ENCODE assay signal across 18 cellular contexts in the genomic region with DNA sequence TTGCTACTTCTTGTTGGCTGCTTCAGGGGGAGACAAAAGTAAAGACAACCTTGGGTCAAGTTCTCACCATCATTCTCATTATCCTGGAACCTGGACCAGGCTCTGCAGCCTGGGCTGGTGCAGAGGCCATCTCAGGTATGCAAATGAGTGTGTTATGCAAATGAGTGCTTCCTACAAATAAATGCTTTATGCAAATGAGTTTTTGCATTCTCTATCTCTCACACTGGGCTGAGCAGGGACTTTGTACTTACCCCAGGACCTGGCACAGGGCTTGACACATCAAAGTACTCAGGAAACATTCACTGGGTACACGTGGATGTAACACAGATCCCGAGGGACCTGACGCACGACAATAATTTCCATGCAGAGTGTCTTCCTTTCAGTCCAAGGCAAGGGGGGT.
DNase-seq lines count a peak whose midpoint lies in the region; ATAC-seq, FAIRE-seq and TF ChIP-seq lines count a peak whose summit lies in the region.
"Had no signal": no experiment of that assay in that cellular context is flagged by ENCODE, and none has a peak within 500 bp of the region (broad histone marks: within the 10 kb centered on the region; RNA-seq: fewer than 3 reads in every experiment).

No MANE protein-coding gene starts in this region.

- H3K9ac ChIP-seq in OCI-LY1 (ENCODE audit: low read length): peak overlapping the region; percentile 79; the same call in 1 of the 2 replicates
- H3K9ac ChIP-seq: GM23248 had no signal

- H2AFZ ChIP-seq in OCI-LY1 (ENCODE audit: low read length): no peak overlapping the region
- H2AFZ ChIP-seq: GM23248 had no signal

- H3K36me3 ChIP-seq in OCI-LY1 (ENCODE audit: insufficient read depth, low read length) (no peaks in the 10 kb centered on the region), mucosa of descending colon (ENCODE audit: low read depth) (no peaks in the 10 kb centered on the region), prostate gland (no peaks in the 10 kb centered on the region)
- H3K36me3 ChIP-seq: MG63, SJCRH30 had no signal

- H3F3A ChIP-seq in OCI-LY1 (ENCODE audit: insufficient read depth, low read length): peaks cover 14% of the 10 kb centered on the region; the same call in 1 of the 2 replicates

- no peaks in the 10 kb centered on the region for H3K9me2 ChIP-seq in OCI-LY1 (ENCODE audit: low read depth, low read length)

- H3K27me3 ChIP-seq in OCI-LY1 (ENCODE audit: insufficient read depth, low read length) (no peaks in the 10 kb centered on the region), prostate gland (replicated peaks; ENCODE audit: insufficient read depth) (no peaks in the 10 kb centered on the region)
- H3K27me3 ChIP-seq: MG63, SJCRH30 had no signal

- H3K9me3 Mint-ChIP-seq in activated naive CD4-positive, alpha-beta T cell treated with anti-CD3 and anti-CD28 coated beads, Interleukin-2, amount 50 U/mL, for 72 hours: no peaks in the 10 kb centered on the region
- H3K9me3 Mint-ChIP-seq: CD4-positive, alpha-beta memory T cell; T-helper 2 cell treated with Interferon-gamma antibody and Interleukin-4, amounts not matched to agents 5 μg/mL and 100 μg/mL, for 36 hours had no signal

- H3K79me2 ChIP-seq in OCI-LY1 (ENCODE audit: insufficient read depth, low read length): no peaks in the 10 kb centered on the region

- H3K36me3 Mint-ChIP-seq in activated naive CD4-positive, alpha-beta T cell treated with anti-CD3 and anti-CD28 coated beads, Interleukin-2, amount 50 U/mL, for 72 hours: no peaks in the 10 kb centered on the region
- H3K36me3 Mint-ChIP-seq: CD4-positive, alpha-beta memory T cell had no signal

- H3K27ac Mint-ChIP-seq in activated naive CD4-positive, alpha-beta T cell treated with anti-CD3 and anti-CD28 coated beads, Interleukin-2, amount 50 U/mL, for 72 hours: no peak overlapping the region
- H3K27ac Mint-ChIP-seq: CD4-positive, alpha-beta memory T cell; T-helper 2 cell treated with Interferon-gamma antibody and Interleukin-4, amounts not matched to agents 5 μg/mL and 100 μg/mL, for 36 hours had no signal

- peaks cover 56% of the 10 kb centered on the region for H3K4me1 ChIP-seq in OCI-LY1 (ENCODE audit: insufficient read depth, low read length, severe bottlenecking)
- H3K4me1 ChIP-seq in mucosa of descending colon (ENCODE audit: low read depth): peaks cover 5% of the 10 kb centered on the region
- no peaks in the 10 kb centered on the region for H3K4me1 ChIP-seq in prostate gland (replicated peaks)

- H3K4me2 ChIP-seq in OCI-LY1 (ENCODE audit: low read length): peak overlapping the region; percentile 96

- intact Hi-C loops in mucosa of descending colon (cut with DNase I, micrococcal nuclease) (no loop called here), prostate gland (cut with DNase I) (no loop called here)

- H3K27ac ChIP-seq in OCI-LY1 (ENCODE audit: low read depth, low read length, poor library complexity, severe bottlenecking) (peak overlapping the region; percentile 99), prostate gland (no peak overlapping the region)
- H3K27ac ChIP-seq: GM23248, SJCRH30 had no signal

- no peak for TF ChIP-seq CTCF in OCI-LY1 (IDR thresholded peaks at IDR 0.05; ENCODE audit: low read length)
- TF ChIP-seq CTCF in mucosa of descending colon (IDR thresholded peaks at IDR 0.05): no peak
- no peak for TF ChIP-seq CTCF in prostate gland (IDR thresholded peaks at IDR 0.05)

- DNase-seq in GM12892 (ENCODE audit: insufficient read length) (no peak), mucosa of descending colon (no peak), EL (no peak), prostate gland (ENCODE audit: low spot score) (no peak)
- no peak for DNase-seq in activated naive CD4-positive, alpha-beta T cell treated with anti-CD3 and anti-CD28 coated beads, Interleukin-2, amount 50 U/mL, for 72 hours (ENCODE audit: low spot score in 2 of 2)
- DNase-seq: Calu3; CD4-positive, alpha-beta memory T cell; GM23248; MG63; NCI-H1105; NCI-H1694 treated with DMSO at 0.1 percent for 48 hours; NCI-H345; PC-3; SJCRH30 had no signal

- peak; percentile 68 for ATAC-seq in HG02938 (IDR thresholded peaks at IDR 0.05; ENCODE audit: unreplicated experiment)
- peak; percentile 12 for ATAC-seq in mucosa of descending colon
- no peak for ATAC-seq in GM19467 (IDR thresholded peaks at IDR 0.05; ENCODE audit: unreplicated experiment)
- no peak for ATAC-seq in activated naive CD4-positive, alpha-beta T cell treated with anti-CD3 and anti-CD28 coated beads, Interleukin-2, amount 50 U/mL, for 72 hours
- ATAC-seq: PC-3 had no signal

- no peaks in the 10 kb centered on the region for H3K9me3 ChIP-seq in OCI-LY1 (ENCODE audit: low read length)
- H3K9me3 ChIP-seq in mucosa of descending colon: no peaks in the 10 kb centered on the region
- no peaks in the 10 kb centered on the region for H3K9me3 ChIP-seq in prostate gland
- H3K9me3 ChIP-seq: MG63, SJCRH30 had no signal

- WGBS in prostate gland: 89% methylated on average over 4 of the region's 4 CpGs

- no peak for TF ChIP-seq POLR2A in GM12892 (IDR thresholded peaks at IDR 0.05; ENCODE audit: low read depth, low read length)
- no peak for TF ChIP-seq POLR2A in prostate gland (IDR thresholded peaks at IDR 0.05)

- FAIRE-seq in GM12892 (lab: Jason Lieb, UNC): peak; percentile 70

- H4K20me1 ChIP-seq in OCI-LY1 (ENCODE audit: insufficient read depth, low read length): no peaks in the 10 kb centered on the region

- H3K4me3 ChIP-seq in OCI-LY1 (ENCODE audit: low read depth, low read length, poor library complexity, severe bottlenecking) (peak overlapping the region; percentile 62), mucosa of descending colon (no peak overlapping the region), prostate gland (no peak overlapping the region)
- H3K4me3 ChIP-seq: GM23248, MG63, SJCRH30 had no signal

Comparison
In these comparisons a context has a peak if more than half of its experiments do, and no peak if none do; other contexts are left out.
1. ATAC-seq: peak in HG02938 (single experiment) and mucosa of descending colon (single experiment); none in GM19467 (single experiment) and activated naive CD4-positive, alpha-beta T cell treated with anti-CD3 and anti-CD28 coated beads, Interleukin-2, amount 50 U/mL, for 72 hours (0 of 2).